ENCODE assay signal across 14 cellular contexts in the genomic region with DNA sequence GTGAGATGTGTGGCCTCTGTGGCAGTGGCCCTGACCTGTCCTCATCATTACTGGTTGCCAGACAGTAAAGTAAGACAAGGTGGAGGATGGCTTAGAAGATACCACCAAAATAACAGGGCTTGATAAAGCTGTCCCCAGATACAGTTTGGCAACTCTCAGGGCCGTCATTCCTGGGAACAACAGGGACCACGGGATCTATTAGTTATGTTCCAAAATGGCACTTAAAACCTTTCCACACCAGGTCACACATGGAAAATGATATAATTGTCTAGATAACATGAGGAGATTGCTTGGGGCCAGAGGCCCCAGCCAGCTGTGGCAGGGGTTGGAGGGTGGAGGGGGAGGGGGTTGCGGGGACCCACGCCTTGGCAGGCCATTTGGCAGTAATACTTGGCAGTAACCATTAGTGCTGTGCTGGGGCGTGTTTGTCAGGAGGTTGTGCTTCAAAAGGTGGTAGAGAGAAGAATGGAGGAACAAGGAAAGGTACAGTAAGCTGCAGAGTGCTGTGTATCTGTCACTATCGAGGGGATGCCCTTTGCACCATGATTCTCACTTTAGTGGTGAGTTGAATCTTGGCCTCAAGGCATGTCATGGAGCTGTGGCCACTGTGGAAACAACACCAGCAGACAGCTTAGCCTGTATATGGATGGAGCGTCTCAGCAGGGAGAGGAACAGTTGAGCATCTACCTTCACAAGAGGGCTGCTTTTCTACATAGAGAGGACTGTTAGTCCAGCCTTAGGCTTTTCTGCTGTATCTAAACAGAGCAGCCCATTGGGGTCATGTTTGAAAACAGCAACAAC. TPM values are rescaled to one million over a fixed set of nuclear protein-coding genes. Genes with fewer than 3 reads are reported as not detected.
DNase-seq lines count a peak whose midpoint lies in the region; ATAC-seq and TF ChIP-seq lines count a peak whose summit lies in the region.
"Had no signal": no experiment of that assay in that cellular context is flagged by ENCODE, and none has a peak within 500 bp of the region (broad histone marks: within the 10 kb centered on the region; RNA-seq: fewer than 3 reads in every experiment).

No MANE protein-coding gene starts in this region.

- H3K27ac ChIP-seq in CD4-positive, alpha-beta T cell (ENCODE audit: low read depth, low read length): peak overlapping the region; percentile 1
- H3K27ac ChIP-seq in KOPT-K1 (ENCODE audit: low read depth, low read length, poor library complexity, severe bottlenecking): peak overlapping the region; percentile 87
- H3K27ac ChIP-seq: gastroesophageal sphincter, vagina had no signal

- H3K9me3 ChIP-seq in CD4-positive, alpha-beta T cell (ENCODE audit: control insufficient read depth, low read length): no peaks in the 10 kb centered on the region
- no peaks in the 10 kb centered on the region for H3K9me3 ChIP-seq in KOPT-K1 (ENCODE audit: insufficient read depth, low read length, poor library complexity, severe bottlenecking)
- H3K9me3 ChIP-seq: gastroesophageal sphincter, vagina had no signal

- peak overlapping the region; percentile 91 for H3K27ac Mint-ChIP-seq in CD4-positive, alpha-beta T cell
- peak overlapping the region; percentile 86 to 87 for H3K27ac Mint-ChIP-seq in effector memory CD8-positive, alpha-beta T cell
- peak overlapping the region; percentile 28 for H3K27ac Mint-ChIP-seq in nephron progenitor cell
- H3K27ac Mint-ChIP-seq: WTC11 had no signal

- POLR2A ChIA-PET in CD4-positive, alpha-beta T cell (lab: Charles Lee): interaction anchor here (0.5 to 4.3 kb wide), 5 partner anchors 10 to 133 kb away, joined by 3 to 31 read pairs (median 8); partner anchors contain the start of gene PLCL2

- H3K27me3 ChIP-seq in CD4-positive, alpha-beta T cell (ENCODE audit: control insufficient read depth, insufficient read depth, low read length): no peaks in the 10 kb centered on the region
- H3K27me3 ChIP-seq: gastroesophageal sphincter, vagina had no signal

- H3K36me3 Mint-ChIP-seq in CD4-positive, alpha-beta T cell (ENCODE audit: low read depth): no peaks in the 10 kb centered on the region
- H3K36me3 Mint-ChIP-seq in effector memory CD8-positive, alpha-beta T cell (ENCODE audit: insufficient read depth): peaks cover 7% of the 10 kb centered on the region
- peaks cover 5% of the 10 kb centered on the region for H3K36me3 Mint-ChIP-seq in nephron progenitor cell (ENCODE audit: low read depth)
- H3K36me3 Mint-ChIP-seq: WTC11 had no signal

- H3K4me3 Mint-ChIP-seq in CD4-positive, alpha-beta T cell: peak overlapping the region; percentile 55
- peak overlapping the region; percentile 37 to 57 for H3K4me3 Mint-ChIP-seq in effector memory CD8-positive, alpha-beta T cell
- no peak overlapping the region for H3K4me3 Mint-ChIP-seq in nephron progenitor cell
- H3K4me3 Mint-ChIP-seq: WTC11 had no signal

- DNase-seq in CD4-positive, alpha-beta T cell: no peak
- DNase-seq in effector memory CD8-positive, alpha-beta T cell: no peak
- DNase-seq in nephron progenitor cell (no peak), cerebellum (ENCODE audit: low spot score) (no peak)
- DNase-seq: activated T-cell treated with anti-CD3 and anti-CD28 coated beads, Interleukin-2, amount 50 U/mL, for 1 hour; effector CD8-positive, alpha-beta T cell; NCI-H2171 had no signal

- intact Hi-C loops in CD4-positive, alpha-beta T cell (cut with DNase I, micrococcal nuclease): no loop called here

- no peak for ATAC-seq in CD4-positive, alpha-beta T cell (ENCODE audit: poor library complexity)
- ATAC-seq in effector memory CD8-positive, alpha-beta T cell (replicated peaks): no peak
- ATAC-seq in GM18511 (IDR thresholded peaks at IDR 0.05; ENCODE audit: unreplicated experiment) (no peak), HG03460 (IDR thresholded peaks at IDR 0.05; ENCODE audit: unreplicated experiment) (no peak), HG03159 (IDR thresholded peaks at IDR 0.05; ENCODE audit: unreplicated experiment) (no peak)
- ATAC-seq: gastroesophageal sphincter, WTC11 had no signal

- TF ChIP-seq CTCF in CD4-positive, alpha-beta T cell (IDR thresholded peaks at IDR 0.05): no peak
- no peak for TF ChIP-seq CTCF in nephron progenitor cell (IDR thresholded peaks at IDR 0.05)

- CTCF ChIA-PET in CD4-positive, alpha-beta T cell (lab: Charles Lee): interaction anchor here (1.0 to 3.5 kb wide), 2 partner anchors 11 to 14 kb away, joined by 3 to 17 read pairs; partner anchors contain the start of gene PLCL2

- no peaks in the 10 kb centered on the region for H3K36me3 ChIP-seq in KOPT-K1 (ENCODE audit: insufficient read depth, low read length)
- H3K36me3 ChIP-seq: gastroesophageal sphincter, vagina had no signal

- no peaks in the 10 kb centered on the region for H3K27me3 Mint-ChIP-seq in CD4-positive, alpha-beta T cell
- H3K27me3 Mint-ChIP-seq in effector memory CD8-positive, alpha-beta T cell: no peaks in the 10 kb centered on the region
- peaks cover 2% of the 10 kb centered on the region for H3K27me3 Mint-ChIP-seq in nephron progenitor cell (ENCODE audit: low read depth, poor library complexity)

- H3K4me1 Mint-ChIP-seq in CD4-positive, alpha-beta T cell (ENCODE audit: low read depth): peaks cover 88% of the 10 kb centered on the region
- H3K4me1 Mint-ChIP-seq in effector memory CD8-positive, alpha-beta T cell (ENCODE audit: low read depth in 2 of 2): peaks cover 74 to 86% of the 10 kb centered on the region in 2 donors
- H3K4me1 Mint-ChIP-seq in nephron progenitor cell: peaks cover 34% of the 10 kb centered on the region

- no peaks in the 10 kb centered on the region for H3K9me3 Mint-ChIP-seq in CD4-positive, alpha-beta T cell
- H3K9me3 Mint-ChIP-seq in effector memory CD8-positive, alpha-beta T cell: no peaks in the 10 kb centered on the region
- peaks cover 5% of the 10 kb centered on the region for H3K9me3 Mint-ChIP-seq in nephron progenitor cell

RNA-seq across cellular contexts. Expression of gene PLCL2, which starts 14.0 kb away (rescaled TPM):
- total RNA-seq in CD4-positive, alpha-beta T cell: 10 to 100 TPM; 35.1 to 36.3 TPM
- 54.8 TPM for total RNA-seq in cerebellum

Comparison
In these comparisons a context has a peak if more than half of its experiments do, and no peak if none do; other contexts are left out.
1. H3K27ac Mint-ChIP-seq: peak in every context shown above with its lines; median percentile 91 in CD4-positive, alpha-beta T cell; 86 in effector memory CD8-positive, alpha-beta T cell; 28 in nephron progenitor cell.